In genomic region chr20:57078101-57078500, GRCh38 we compare ENCODE assay signal across 21 cellular contexts.
"Had no signal": no experiment of that assay in that cellular context is flagged by ENCODE, and none has a peak within 500 bp of the region (broad histone marks: within the 10 kb centered on the region; RNA-seq: fewer than 3 reads in every experiment).

No MANE protein-coding gene starts in this region.

- H3K4me1 ChIP-seq: gastrocnemius medialis, lower lobe of right lung, neural progenitor cell, parathyroid adenoma, sigmoid colon, testis, tibial artery had no signal

- H3K27ac Mint-ChIP-seq: naive thymus-derived CD4-positive, alpha-beta T cell; nephron; neural progenitor cell; progenitor cell of endocrine pancreas; stimulated activated memory B cell treated with anti-CD40 and anti-IgM and Interleukin-4, amounts not matched to agents 10 μg/mL and 1 μg/mL and 100 μg/mL, for 72 hours; type B pancreatic cell had no signal

- H3K36me3 ChIP-seq: gastrocnemius medialis, lower lobe of right lung, neural progenitor cell, sigmoid colon, tibial artery had no signal

- H2AFZ ChIP-seq: neural progenitor cell, parathyroid adenoma had no signal

- DNase-seq: dorsolateral prefrontal cortex; effector CD4-positive, alpha-beta T cell; foreskin fibroblast; gastrocnemius medialis; head of caudate nucleus; left ventricle myocardium superior; lower lobe of right lung; naive thymus-derived CD4-positive, alpha-beta T cell; sigmoid colon; stimulated activated CD4-positive, alpha-beta T cell treated with anti-CD3 and anti-CD28 coated beads, Interleukin-2, amount 100 ng/mL, for 24 hours; stimulated activated CD4-positive, alpha-beta T cell treated with anti-CD3 and anti-CD28 coated beads, Interleukin-4, amount 100 ng/mL, for 4 hours; stimulated activated naive CD8-positive, alpha-beta T cell treated with anti-CD3 and anti-CD28 coated beads, Interleukin-15, Interleukin-2, amounts not matched to agents 100 U/mL and 50 U/mL, for 24 hours; substantia nigra; testis; tibial artery had no signal

- H3K4me1 Mint-ChIP-seq: naive thymus-derived CD4-positive, alpha-beta T cell; neural progenitor cell; stimulated activated memory B cell treated with anti-CD40 and anti-IgM and Interleukin-4, amounts not matched to agents 10 μg/mL and 1 μg/mL and 100 μg/mL, for 72 hours had no signal

- ATAC-seq: gastrocnemius medialis; left ventricle myocardium superior; lower lobe of right lung; naive thymus-derived CD4-positive, alpha-beta T cell; stimulated activated memory B cell treated with anti-CD40 and anti-IgM and Interleukin-4, amounts not matched to agents 10 μg/mL and 1 μg/mL and 100 μg/mL, for 72 hours; stimulated activated naive CD8-positive, alpha-beta T cell treated with anti-CD3 and anti-CD28 coated beads, Interleukin-15, Interleukin-2, amounts not matched to agents 100 U/mL and 50 U/mL, for 24 hours had no signal

- H3K4me3 ChIP-seq: dorsolateral prefrontal cortex, gastrocnemius medialis, lower lobe of right lung, neural progenitor cell, sigmoid colon, testis, tibial artery had no signal

- H3K27me3 ChIP-seq: testis had no signal

- H3K4me3 Mint-ChIP-seq: naive thymus-derived CD4-positive, alpha-beta T cell; nephron; neural progenitor cell; stimulated activated memory B cell treated with anti-CD40 and anti-IgM and Interleukin-4, amounts not matched to agents 10 μg/mL and 1 μg/mL and 100 μg/mL, for 72 hours; type B pancreatic cell had no signal

- H3K4me2 ChIP-seq: neural progenitor cell had no signal

- H3K9me3 ChIP-seq: testis had no signal

- H3K9ac ChIP-seq: neural progenitor cell, parathyroid adenoma had no signal

- H3K36me3 Mint-ChIP-seq: neural progenitor cell; stimulated activated memory B cell treated with anti-CD40 and anti-IgM and Interleukin-4, amounts not matched to agents 10 μg/mL and 1 μg/mL and 100 μg/mL, for 72 hours; type B pancreatic cell had no signal

- H3K27ac ChIP-seq: dorsolateral prefrontal cortex, gastrocnemius medialis, lower lobe of right lung, neural progenitor cell, parathyroid adenoma, sigmoid colon, testis, tibial artery had no signal
